Comparison of ENCODE assay signal across 2 cellular contexts in the genomic region with DNA sequence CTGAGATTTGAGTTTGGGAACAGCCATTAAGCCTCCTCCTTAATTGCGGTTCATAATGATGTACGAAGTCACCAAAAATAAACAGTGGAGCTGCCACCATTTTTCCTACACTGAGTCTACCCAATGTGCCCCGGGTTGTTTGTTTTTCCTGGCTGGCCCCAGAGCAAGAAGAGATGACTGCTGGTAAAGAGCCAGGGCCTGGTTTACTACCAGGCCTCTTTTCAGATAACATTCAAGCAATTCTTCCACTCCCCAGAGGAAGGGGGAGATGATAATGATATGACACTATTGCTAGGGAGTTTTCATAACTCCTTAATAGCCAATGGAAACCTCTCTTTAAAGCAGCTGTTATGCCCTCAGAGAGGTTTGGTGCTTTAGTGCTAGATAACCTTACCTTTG.
A peak's percentile ranks its signal among the peaks of the same experiment; 100 is the strongest.
TF ChIP-seq lines count a peak whose summit lies in the region.

No MANE protein-coding gene starts in this region.

TF ChIP-seq in liver, 16 proteins besides CTCF, POLR2A, EP300 and RAD21:
- TF ChIP-seq RXRA (IDR thresholded peaks at IDR 0.05) (peak; percentile 31 to 68), NR2F2 (IDR thresholded peaks at IDR 0.05) (peak; percentile 26), MAX (IDR thresholded peaks at IDR 0.05) (peak; percentile 52), EGR1 (IDR thresholded peaks at IDR 0.05; ENCODE audit: low read depth in 2 of 2) (peak in 1 of 2 donors; percentile 76), REST (IDR thresholded peaks at IDR 0.05) (peak; percentile 50), FOXA2 (IDR thresholded peaks at IDR 0.05) (peak; percentile 72), FOXA1 (IDR thresholded peaks at IDR 0.05) (peak; percentile 66), JUND (IDR thresholded peaks at IDR 0.05) (no peak), YY1 (IDR thresholded peaks at IDR 0.05) (peak; percentile 97), HNF4G (IDR thresholded peaks at IDR 0.05) (no peak), SP1 (IDR thresholded peaks at IDR 0.05) (peak; percentile 56), GABPA (IDR thresholded peaks at IDR 0.05 in 1 of 2, conservative IDR thresholded peaks at IDR 0.05 in 1 of 2) (peak in 1 of 2 donors; percentile 60), TAF1 (conservative IDR thresholded peaks at IDR 0.05) (no peak), HNF4A (conservative IDR thresholded peaks at IDR 0.05) (peak; percentile 28 to 55)
- TF ChIP-seq, protein P1, sequence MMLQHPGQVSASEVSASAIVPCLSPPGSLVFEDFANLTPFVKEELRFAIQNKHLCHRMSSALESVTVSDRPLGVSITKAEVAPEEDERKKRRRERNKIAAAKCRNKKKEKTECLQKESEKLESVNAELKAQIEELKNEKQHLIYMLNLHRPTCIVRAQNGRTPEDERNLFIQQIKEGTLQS (IDR thresholded peaks at IDR 0.05): no peak
- TF ChIP-seq, protein P2, sequence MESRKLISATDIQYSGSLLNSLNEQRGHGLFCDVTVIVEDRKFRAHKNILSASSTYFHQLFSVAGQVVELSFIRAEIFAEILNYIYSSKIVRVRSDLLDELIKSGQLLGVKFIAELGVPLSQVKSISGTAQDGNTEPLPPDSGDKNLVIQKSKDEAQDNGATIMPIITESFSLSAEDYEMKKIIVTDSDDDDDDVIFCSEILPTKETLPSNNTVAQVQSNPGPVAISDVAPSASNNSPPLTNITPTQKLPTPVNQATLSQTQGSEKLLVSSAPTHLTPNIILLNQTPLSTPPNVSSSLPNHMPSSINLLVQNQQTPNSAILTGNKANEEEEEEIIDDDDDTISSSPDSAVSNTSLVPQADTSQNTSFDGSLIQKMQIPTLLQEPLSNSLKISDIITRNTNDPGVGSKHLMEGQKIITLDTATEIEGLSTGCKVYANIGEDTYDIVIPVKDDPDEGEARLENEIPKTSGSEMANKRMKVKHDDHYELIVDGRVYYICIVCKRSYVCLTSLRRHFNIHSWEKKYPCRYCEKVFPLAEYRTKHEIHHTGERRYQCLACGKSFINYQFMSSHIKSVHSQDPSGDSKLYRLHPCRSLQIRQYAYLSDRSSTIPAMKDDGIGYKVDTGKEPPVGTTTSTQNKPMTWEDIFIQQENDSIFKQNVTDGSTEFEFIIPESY (IDR thresholded peaks at IDR 0.05): peak; percentile 47
TF ChIP-seq in liver: peak in this region for 12.

TF ChIP-seq in HepG2, 621 proteins besides CTCF, POLR2A, EP300 and RAD21:
- TF ChIP-seq CHD2 (IDR thresholded peaks at IDR 0.05; ENCODE audit: low read depth, low read length) (no peak), ZNF629 (CRISPR knock-in tag; conservative IDR thresholded peaks at IDR 0.05) (no peak)
